ENCODE assay signal across 1 cellular context in genomic region chr4:55795342-55795741, GRCh38.
TF ChIP-seq lines count a peak whose summit lies in the region.

No MANE protein-coding gene starts in this region.

TF ChIP-seq in GM12878, 131 proteins besides CTCF, POLR2A, EP300 and RAD21 (continued from another document):
- no peak for TF ChIP-seq ZNF217 (IDR thresholded peaks at IDR 0.05)
- no peak for TF ChIP-seq RBBP5 (conservative IDR thresholded peaks at IDR 0.05)
- no peak for TF ChIP-seq PAX8 (IDR thresholded peaks at IDR 0.05)
- no peak for TF ChIP-seq YY1 (IDR thresholded peaks at IDR 0.05; ENCODE audit: low read depth, low read length)
- TF ChIP-seq TCF12 (IDR thresholded peaks at IDR 0.05; ENCODE audit: low read depth, low read length): no peak
- TF ChIP-seq NFXL1 (IDR thresholded peaks at IDR 0.05; ENCODE audit: borderline replicate concordance): no peak
- TF ChIP-seq BMI1 (IDR thresholded peaks at IDR 0.05; ENCODE audit: borderline replicate concordance): no peak
- no peak for TF ChIP-seq ATF7 (IDR thresholded peaks at IDR 0.05; ENCODE audit: low read depth)
- no peak for TF ChIP-seq KDM1A (IDR thresholded peaks at IDR 0.05; ENCODE audit: borderline replicate concordance)
- no peak for TF ChIP-seq NFIC (IDR thresholded peaks at IDR 0.05; ENCODE audit: low read depth, low read length)
- TF ChIP-seq MYB (IDR thresholded peaks at IDR 0.05; ENCODE audit: borderline replicate concordance, low read depth, low read length): no peak
- no peak for TF ChIP-seq E2F4 (IDR thresholded peaks at IDR 0.05; ENCODE audit: low read depth, low read length)
